10 cellular contexts compared by ENCODE assay signal in the genomic region with DNA sequence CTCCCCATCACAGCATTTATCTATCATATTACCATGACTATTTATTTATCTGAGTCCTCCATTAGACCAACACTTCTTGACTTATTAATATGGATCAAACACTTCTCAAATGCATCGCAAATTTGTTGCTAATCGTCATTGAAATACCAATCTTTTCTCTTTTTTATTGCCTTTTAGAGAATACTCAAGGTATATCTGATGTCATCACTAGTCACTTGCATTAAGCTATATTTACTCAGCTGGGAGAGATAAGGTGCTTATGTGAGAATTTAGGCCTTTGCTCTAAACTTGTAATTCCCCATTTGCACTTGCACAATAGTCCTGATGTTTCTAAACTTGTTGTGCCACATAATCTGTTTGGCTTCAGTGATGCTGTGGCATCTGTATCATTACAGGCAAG.
"Had no signal": no experiment of that assay in that cellular context is flagged by ENCODE, and none has a peak within 500 bp of the region (broad histone marks: within the 10 kb centered on the region; RNA-seq: fewer than 3 reads in every experiment).

No MANE protein-coding gene starts in this region.

- H3K27ac Mint-ChIP-seq: IgD-negative memory B cell had no signal

- DNase-seq: GM23248, GOT3, H7, KBM-7 had no signal

- H3K36me3 Mint-ChIP-seq: IgD-negative memory B cell had no signal

- H3K9ac ChIP-seq: GM23248, KMS-11 had no signal

- FAIRE-seq: HepG2 had no signal

- H3K4me3 Mint-ChIP-seq: IgD-negative memory B cell had no signal

- H3K27ac ChIP-seq: GM23248, HL-60, KMS-11 had no signal

- H3K36me3 ChIP-seq: HAP-1 had no signal

- H3K4me3 ChIP-seq: GM23248, HAP-1 had no signal

- H3K4me1 Mint-ChIP-seq: IgD-negative memory B cell had no signal

- ATAC-seq: HCT116, HepG2 had no signal

- H3K9me3 ChIP-seq: HAP-1 had no signal
